Comparison of ENCODE assay signal across 10 cellular contexts in genomic region chr2:60213865-60214657, GRCh38.
DNase-seq lines count a peak whose midpoint lies in the region; ATAC-seq lines count a peak whose summit lies in the region.
"Had no signal": no experiment of that assay in that cellular context is flagged by ENCODE, and none has a peak within 500 bp of the region (broad histone marks: within the 10 kb centered on the region; RNA-seq: fewer than 3 reads in every experiment).

No MANE protein-coding gene starts in this region.

- H3K4me3 ChIP-seq in esophagus (ENCODE audit: low read depth in 1 of 2, low read length in 2 of 2) = no peak overlapping the region
- H3K4me3 ChIP-seq in rectal smooth muscle tissue (ENCODE audit: low read length) = peak overlapping the region; percentile 40

- H3K27me3 Mint-ChIP-seq in activated T-helper 1 cell treated with anti-CD3 and anti-CD28 coated beads, Interleukin-12 subunit alpha, Interleukin-12 subunit beta, Interleukin-2, Interleukin-4 antibody, amounts not matched to agents 30 ng/mL and 10 ng/mL and 1 ng/mL, durations not matched to agents 14 hours and 24 hours and 36 hours (ENCODE audit: insufficient read depth) = no peaks in the 10 kb centered on the region

- H3K4me3 Mint-ChIP-seq in activated T-helper 1 cell treated with anti-CD3 and anti-CD28 coated beads, Interleukin-12 subunit alpha, Interleukin-12 subunit beta, Interleukin-2, Interleukin-4 antibody, amounts not matched to agents 30 ng/mL and 10 ng/mL and 1 ng/mL, durations not matched to agents 14 hours and 24 hours and 36 hours = no peak overlapping the region
- H3K4me3 Mint-ChIP-seq: T-helper 2 cell treated with Interferon-gamma antibody and Interleukin-4, amounts not matched to agents 5 μg/mL and 100 μg/mL, for 36 hours had no signal

- WGBS in esophagus, 2 donors = 38 to 41% methylated on average over 16 of the region's 16 CpGs

- H3K9me3 Mint-ChIP-seq in activated T-helper 1 cell treated with anti-CD3 and anti-CD28 coated beads, Interleukin-12 subunit alpha, Interleukin-12 subunit beta, Interleukin-2, Interleukin-4 antibody, amounts not matched to agents 30 ng/mL and 10 ng/mL and 1 ng/mL, durations not matched to agents 14 hours and 24 hours and 36 hours = no peaks in the 10 kb centered on the region
- H3K9me3 Mint-ChIP-seq: T-helper 2 cell treated with Interferon-gamma antibody and Interleukin-4, amounts not matched to agents 5 μg/mL and 100 μg/mL, for 36 hours had no signal

- peak overlapping the region; percentile 88 to 97 for H3K27ac ChIP-seq in esophagus (ENCODE audit: low read depth in 2 of 2, low read length in 1 of 2)
- H3K27ac ChIP-seq in rectal smooth muscle tissue (ENCODE audit: low read depth, low read length) = no peak overlapping the region
- H3K27ac ChIP-seq: neutrophil had no signal

- peak; percentile 72 for DNase-seq in H4 (ENCODE audit: low spot score)
- DNase-seq in NCI-H2171 treated with DMSO at 0.1 percent for 48 hours (lab: John Stamatoyannopoulos, UW) = peak; percentile 62
- no peak for DNase-seq in ecto neural progenitor cell (ENCODE audit: low spot score)
- no peak for DNase-seq in activated T-helper 1 cell treated with anti-CD3 and anti-CD28 coated beads, Interleukin-12 subunit alpha, Interleukin-12 subunit beta, Interleukin-2, Interleukin-4 antibody, amounts not matched to agents 30 ng/mL and 10 ng/mL and 1 ng/mL, durations not matched to agents 14 hours and 24 hours and 36 hours (ENCODE audit: low spot score)
- DNase-seq: hypothalamus had no signal

- intact Hi-C loops in activated T-helper 1 cell treated with anti-CD3 and anti-CD28 coated beads, Interleukin-12 subunit alpha, Interleukin-12 subunit beta, Interleukin-2, Interleukin-4 antibody, amounts not matched to agents 30 ng/mL and 10 ng/mL and 1 ng/mL, durations not matched to agents 14 hours and 24 hours and 36 hours (cut with micrococcal nuclease) = no loop called here

- no peak overlapping the region for H3K9ac ChIP-seq in rectal smooth muscle tissue (ENCODE audit: low read length)

- peaks cover 0 to 6% of the 10 kb centered on the region in 2 donors for H3K4me1 ChIP-seq in esophagus (ENCODE audit: control insufficient read depth in 2 of 2, insufficient read depth in 2 of 2, low read length in 1 of 2)
- H3K4me1 ChIP-seq in rectal smooth muscle tissue (ENCODE audit: control insufficient read depth, insufficient read depth, low read length) = peaks cover 5% of the 10 kb centered on the region

- no peak for ATAC-seq in HG02623 (IDR thresholded peaks at IDR 0.05; ENCODE audit: unreplicated experiment)

- no peaks in the 10 kb centered on the region for H3K4me1 Mint-ChIP-seq in activated T-helper 1 cell treated with anti-CD3 and anti-CD28 coated beads, Interleukin-12 subunit alpha, Interleukin-12 subunit beta, Interleukin-2, Interleukin-4 antibody, amounts not matched to agents 30 ng/mL and 10 ng/mL and 1 ng/mL, durations not matched to agents 14 hours and 24 hours and 36 hours (ENCODE audit: low read depth)

- no peaks in the 10 kb centered on the region for H3K36me3 Mint-ChIP-seq in activated T-helper 1 cell treated with anti-CD3 and anti-CD28 coated beads, Interleukin-12 subunit alpha, Interleukin-12 subunit beta, Interleukin-2, Interleukin-4 antibody, amounts not matched to agents 30 ng/mL and 10 ng/mL and 1 ng/mL, durations not matched to agents 14 hours and 24 hours and 36 hours (ENCODE audit: low read depth)

- H3K9me3 ChIP-seq in esophagus (ENCODE audit: control insufficient read depth in 2 of 2, insufficient read depth in 1 of 2, low read depth in 1 of 2, low read length in 1 of 2) = no peaks in the 10 kb centered on the region
- H3K9me3 ChIP-seq: neutrophil had no signal

- no peak overlapping the region for H3K27ac Mint-ChIP-seq in activated T-helper 1 cell treated with anti-CD3 and anti-CD28 coated beads, Interleukin-12 subunit alpha, Interleukin-12 subunit beta, Interleukin-2, Interleukin-4 antibody, amounts not matched to agents 30 ng/mL and 10 ng/mL and 1 ng/mL, durations not matched to agents 14 hours and 24 hours and 36 hours
- H3K27ac Mint-ChIP-seq: T-helper 2 cell treated with Interferon-gamma antibody and Interleukin-4, amounts not matched to agents 5 μg/mL and 100 μg/mL, for 36 hours had no signal

- no peaks in the 10 kb centered on the region for H3K27me3 ChIP-seq in esophagus (ENCODE audit: control insufficient read depth in 1 of 2, insufficient read depth in 2 of 2, low read length in 2 of 2)
- no peaks in the 10 kb centered on the region for H3K27me3 ChIP-seq in rectal smooth muscle tissue (ENCODE audit: control insufficient read depth, insufficient read depth, low read length)
- H3K27me3 ChIP-seq: neutrophil had no signal

- no peaks in the 10 kb centered on the region for H3K36me3 ChIP-seq in esophagus (ENCODE audit: control insufficient read depth in 2 of 2, insufficient read depth in 2 of 2, low read length in 1 of 2)
- H3K36me3 ChIP-seq in rectal smooth muscle tissue (ENCODE audit: control insufficient read depth, insufficient read depth, low read length) = no peaks in the 10 kb centered on the region
- H3K36me3 ChIP-seq: neutrophil had no signal

Comparison
In these comparisons a context has a peak if more than half of its experiments do, and no peak if none do; other contexts are left out.
1. DNase-seq: peak in H4 (single experiment) and NCI-H2171 treated with DMSO at 0.1 percent for 48 hours (single experiment); none in ecto neural progenitor cell (single experiment) and activated T-helper 1 cell treated with anti-CD3 and anti-CD28 coated beads, Interleukin-12 subunit alpha, Interleukin-12 subunit beta, Interleukin-2, Interleukin-4 antibody, amounts not matched to agents 30 ng/mL and 10 ng/mL and 1 ng/mL, durations not matched to agents 14 hours and 24 hours and 36 hours (single experiment).